10 cellular contexts compared by ENCODE assay signal in genomic region chr12:29309320-29309902, GRCh38.
DNase-seq lines count a peak whose midpoint lies in the region; ATAC-seq, FAIRE-seq and TF ChIP-seq lines count a peak whose summit lies in the region.
"Had no signal": no experiment of that assay in that cellular context is flagged by ENCODE, and none has a peak within 500 bp of the region (broad histone marks: within the 10 kb centered on the region; RNA-seq: fewer than 3 reads in every experiment).

No MANE protein-coding gene starts in this region.

- H3K27me3 Mint-ChIP-seq in activated T-cell treated with anti-CD3 and anti-CD28 coated beads, Interleukin-2, amount 50 U/mL, for 24 hours: no peaks in the 10 kb centered on the region

- peak; percentile 70 for TF ChIP-seq CTCF in 22Rv1 (IDR thresholded peaks at IDR 0.05)
- peak; percentile 34 for TF ChIP-seq CTCF in GM06990 (IDR thresholded peaks at IDR 0.05; ENCODE audit: insufficient read depth, low read length, poor library complexity, severe bottlenecking)

- no peak overlapping the region for H3K4me3 ChIP-seq in GM06990 (replicated peaks; ENCODE audit: low read depth, low read length)

- H3K36me3 ChIP-seq in GM06990 (ENCODE audit: control insufficient read depth, insufficient read depth, low read length): no peaks in the 10 kb centered on the region

- DNase-seq in GM06990 (ENCODE audit: extremely low read depth, insufficient read length): no peak
- peak; percentile 8 for DNase-seq in RCC 7860 (ENCODE audit: low spot score)
- DNase-seq in fibroblast of peridontal ligament (ENCODE audit: extremely low read depth): peak; percentile 64
- DNase-seq in activated T-cell treated with anti-CD3 and anti-CD28 coated beads, Interleukin-2, amount 50 U/mL, for 24 hours: no peak
- DNase-seq in stimulated activated CD4-positive, alpha-beta T cell treated with anti-CD3 and anti-CD28 coated beads, Interleukin-15, amount 100 ng/mL, for 24 hours: no peak
- DNase-seq: activated T-cell treated with anti-CD3 and anti-CD28 coated beads, Interleukin-2, amount 50 U/mL, for 4 hours; stimulated activated CD4-positive, alpha-beta T cell treated with anti-CD3 and anti-CD28 coated beads, Interleukin-1b, Interleukin-23, amount 100 ng/mL, for 48 hours had no signal

- H3K36me3 Mint-ChIP-seq in activated T-cell treated with anti-CD3 and anti-CD28 coated beads, Interleukin-2, amount 50 U/mL, for 24 hours (ENCODE audit: low read depth): peaks cover 15% of the 10 kb centered on the region

- H3K4me1 Mint-ChIP-seq in activated T-cell treated with anti-CD3 and anti-CD28 coated beads, Interleukin-2, amount 50 U/mL, for 24 hours (ENCODE audit: low read depth): no peaks in the 10 kb centered on the region

- FAIRE-seq in RCC 7860 (lab: Jason Lieb, UNC): peak; percentile 67

- no peaks in the 10 kb centered on the region for H3K27me3 ChIP-seq in GM06990 (replicated peaks; ENCODE audit: control insufficient read depth, insufficient read depth, low read length)

- no peak overlapping the region for H3K4me3 Mint-ChIP-seq in activated T-cell treated with anti-CD3 and anti-CD28 coated beads, Interleukin-2, amount 50 U/mL, for 24 hours
- H3K4me3 Mint-ChIP-seq: activated T-cell treated with anti-CD3 and anti-CD28 coated beads, Interleukin-2, amount 50 U/mL, for 4 hours had no signal

- H3K27ac Mint-ChIP-seq in activated T-cell treated with anti-CD3 and anti-CD28 coated beads, Interleukin-2, amount 50 U/mL, for 24 hours: no peak overlapping the region

- H3K27ac ChIP-seq in 22Rv1: no peak overlapping the region

- H3K9me3 Mint-ChIP-seq in activated T-cell treated with anti-CD3 and anti-CD28 coated beads, Interleukin-2, amount 50 U/mL, for 24 hours: no peaks in the 10 kb centered on the region
- H3K9me3 Mint-ChIP-seq: activated T-cell treated with anti-CD3 and anti-CD28 coated beads, Interleukin-2, amount 50 U/mL, for 4 hours had no signal

- no peak for ATAC-seq in GM18520 (IDR thresholded peaks at IDR 0.05; ENCODE audit: unreplicated experiment)
- ATAC-seq in HG03159 (IDR thresholded peaks at IDR 0.05; ENCODE audit: unreplicated experiment): no peak
- ATAC-seq: activated T-cell treated with anti-CD3 and anti-CD28 coated beads, Interleukin-2, amount 50 U/mL, for 4 hours had no signal

Comparison
In these comparisons a context has a peak if more than half of its experiments do, and no peak if none do; other contexts are left out.
1. DNase-seq: peak in RCC 7860 (single experiment) and fibroblast of peridontal ligament (single experiment); none in GM06990 (single experiment), activated T-cell treated with anti-CD3 and anti-CD28 coated beads, Interleukin-2, amount 50 U/mL, for 24 hours (single experiment) and stimulated activated CD4-positive, alpha-beta T cell treated with anti-CD3 and anti-CD28 coated beads, Interleukin-15, amount 100 ng/mL, for 24 hours (single experiment).